8 cellular contexts compared by ENCODE assay signal in genomic region chr3:185152433-185153169, GRCh38. TPM values are rescaled to one million over a fixed set of nuclear protein-coding genes. Genes with fewer than 3 reads are reported as not detected.
DNase-seq lines count a peak whose midpoint lies in the region; ATAC-seq, FAIRE-seq and TF ChIP-seq lines count a peak whose summit lies in the region.

C3orf70 (minus strand) TSS chr3:185153060; CDS start chr3:185152823, 237 bp downstream.

- FAIRE-seq in GM12878 (lab: Jason Lieb, UNC), result no peak

- no peaks in the 10 kb centered on the region for H3K79me2 ChIP-seq in GM12878 (ENCODE audit: control insufficient read depth, insufficient read depth, low read length)

- POLR2A ChIA-PET in GM12878 (lab: Charles Lee), result no interaction called here

- H3K27me3 ChIP-seq in HAP-1 (ENCODE audit: low read depth), result peaks cover 27% of the 10 kb centered on the region
- H3K27me3 ChIP-seq in GM12878 (replicated peaks in 1 of 2; ENCODE audit: control insufficient read depth in 2 of 2, insufficient read depth in 2 of 2, low read length in 1 of 2), result peaks cover 5 to 20% of the 10 kb centered on the region in 2 experiments

- DNase-seq in DMS79 (lab: John Stamatoyannopoulos, UW), result peak; percentile 32
- DNase-seq in HAP-1 (ENCODE audit: low spot score in 2 of 2), result peak in 1 of 2 experiments; percentile 60
- DNase-seq in NCI-H774 (lab: John Stamatoyannopoulos, UW), result peak; percentile 83
- no peak for DNase-seq in GM12878 (ENCODE audit: low read depth, low spot score)
- peak; percentile 51 for DNase-seq in hepatic stellate cell (ENCODE audit: low spot score)
- peak; percentile 92 for DNase-seq in posterior vena cava (ENCODE audit: low spot score)
- DNase-seq in RKO (ENCODE audit: low spot score), result no peak

- TF ChIP-seq EP300 in GM12878 (IDR thresholded peaks at IDR 0.05; ENCODE audit: borderline replicate concordance in 1 of 2, control insufficient read depth in 1 of 2, low read depth in 2 of 2, low read length in 2 of 2), result no peak

- no peaks in the 10 kb centered on the region for H3K9me3 ChIP-seq in HAP-1
- H3K9me3 ChIP-seq in GM12878 (replicated peaks; ENCODE audit: control insufficient read depth, insufficient read depth, low read length), result no peaks in the 10 kb centered on the region

- H3K36me3 ChIP-seq in HAP-1 (replicated peaks) (no peaks in the 10 kb centered on the region), GM12878 (ENCODE audit: control insufficient read depth in 2 of 2, insufficient read depth in 2 of 2, low read length in 1 of 2) (no peaks in the 10 kb centered on the region)

- WGBS in GM12878 (ENCODE audit: insufficient coverage, insufficient replicate concordance, low lambda C conversion rate, missing lambda C conversion rate), result 3% methylated on average over 79 of the region's 110 CpGs

- H3K4me3 ChIP-seq in HAP-1 (peak within 1 kb of the TSS; percentile 41), GM12878 (peak within 1 kb of the TSS; percentile 68)

- no TSS peak for BruUV-seq in GM12878 (replicated peaks; lab: Mats Ljungman, UMichigan)

- no peak within 1 kb of the TSS for H3K9ac ChIP-seq in GM12878 (ENCODE audit: control insufficient read depth, insufficient read depth, low read length)

- ATAC-seq in GM12878 (peak; percentile 53), GM21825 (IDR thresholded peaks at IDR 0.05; ENCODE audit: unreplicated experiment) (no peak)

- no peaks in the 10 kb centered on the region for H4K20me1 ChIP-seq in GM12878 (ENCODE audit: control insufficient read depth, insufficient read depth)

- CTCF ChIA-PET in GM12878 (lab: Yijun Ruan, JAX), result interaction anchor here (1.4 kb wide), 1 partner anchor 24 kb away, joined by 6 read pairs; no protein-coding TSS in a partner anchor

- peak within 1 kb of the TSS; percentile 83 for H3K4me2 ChIP-seq in GM12878 (ENCODE audit: control insufficient read depth, insufficient read depth)

- H2AFZ ChIP-seq in GM12878 (ENCODE audit: control insufficient read depth, low read depth, low read length), result peak within 1 kb of the TSS; percentile 59

- H3K4me1 ChIP-seq in HAP-1 (no peaks in the 10 kb centered on the region), GM12878 (ENCODE audit: control insufficient read depth, insufficient read depth, low read length) (no peaks in the 10 kb centered on the region)

- intact Hi-C loops in GM12878 (cut with micrococcal nuclease; ENCODE audit: unreplicated experiment) (no loop called here), posterior vena cava (cut with DNase I) (no loop called here)

- no peak for TF ChIP-seq CTCF in GM12878 (IDR thresholded peaks at IDR 0.05 in 2 of 3, conservative IDR thresholded peaks at IDR 0.05 in 1 of 3; ENCODE audit: control insufficient read depth in 2 of 3, extremely low read depth in 1 of 3, insufficient read depth in 1 of 3, low read depth in 3 of 3, low read length in 3 of 3)

- in situ Hi-C loops in HAP-1 (cut with MboI; ENCODE audit: low sequenced_read_pairs), result no loop called here
- in situ Hi-C loops in GM12878 (cut with MboI), result no loop called here

- peak; percentile 33; the same call in 1 of the 2 replicates for TF ChIP-seq POLR2A in GM12878 (IDR thresholded peaks at IDR 0.05; ENCODE audit: low read depth, low read length)

- H3K27ac ChIP-seq in GM12878 (ENCODE audit: control insufficient read depth, insufficient read depth), result no peak within 1 kb of the TSS

- SMC1A ChIA-PET in GM12878 (lab: Charles Lee; ENCODE audit: uncharacterized antibody, unreplicated experiment), result no interaction called here

- no peak for TF ChIP-seq RAD21 in GM12878 (IDR thresholded peaks at IDR 0.05; ENCODE audit: insufficient read depth, low read depth, low read length)

- RAD21 ChIA-PET in GM12878 (lab: Charles Lee; ENCODE audit: unreplicated experiment), result no interaction called here

TF ChIP-seq in GM12878, 131 proteins besides CTCF, POLR2A, EP300 and RAD21:
- no peak for TF ChIP-seq CHD1 (IDR thresholded peaks at IDR 0.05; ENCODE audit: low read depth, low read length)
- no peak for TF ChIP-seq NR2C2 (IDR thresholded peaks at IDR 0.05; ENCODE audit: borderline replicate concordance, control insufficient read depth, insufficient read length, low read depth)
- TF ChIP-seq BHLHE40 (IDR thresholded peaks at IDR 0.05; ENCODE audit: borderline replicate concordance in 1 of 2, low read depth in 2 of 2, low read length in 1 of 2), result peak in 1 of 2 experiments; percentile 53; a peak in 1 of 4 replicates
- no peak for TF ChIP-seq PAX5 (IDR thresholded peaks at IDR 0.05; ENCODE audit: borderline replicate concordance, low read depth, low read length)
- TF ChIP-seq TBL1XR1 (IDR thresholded peaks at IDR 0.05; ENCODE audit: low read depth, low read length), result no peak
- no peak for TF ChIP-seq CEBPZ (IDR thresholded peaks at IDR 0.05; ENCODE audit: low read depth, low read length)

RNA-seq across cellular contexts. Expression of gene C3orf70, which starts in this region (rescaled TPM):
- total RNA-seq in GM12878 (2013; cell fraction: nucleolus; rRNA removed), result not detected in 2 replicates
- total RNA-seq in GM12878 (2014; rRNA removed) (not detected in 2 replicates), GM12878 (2014; rRNA removed; fragmentation: Illumina TruSeq; extraction: Trizol) (0.04 TPM in 1 of 2 replicates, not detected in the other), GM12878 (2021) (0.05 TPM in 1 of 2 replicates, not detected in the other), posterior vena cava (10 to 100 TPM; 38.5 to 46.1 TPM)
- polyA plus RNA-seq in GM12878 (2011; ENCODE audit: low read depth), result 0.07 TPM
- polyA plus RNA-seq in GM12878 (2011; rRNA removed) (not detected in 2 replicates), GM12878 (2014; fragmentation: Illumina TruSeq; extraction: Trizol) (0.03 TPM in 1 of 2 replicates, not detected in the other), GM12878 (2014; fragmentation: Nextera tagmentation; extraction: Ambion mirVana) (not detected), GM12878 (2014; rRNA removed) (0.03 TPM in 1 of 2 replicates, not detected in the other), GM12878 (2016; fragmentation: Nextera tagmentation; extraction: Ambion mirVana) (not detected)
- not detected in 2 replicates for polyA plus RNA-seq in GM12878 (2011; cell fraction: cytosol; rRNA removed)
- polyA plus RNA-seq in GM12878 (2011; cell fraction: nucleus; rRNA removed), result not detected in 2 replicates
- polyA plus RNA-seq in GM12878 (2012), result 0.03 and 0.10 TPM in 2 replicates
- not detected in 2 replicates for polyA minus RNA-seq in GM12878 (2011; rRNA and poly(A)+ RNA removed)
- not detected in 2 replicates for polyA minus RNA-seq in GM12878 (2011; cell fraction: cytosol; rRNA and poly(A)+ RNA removed)
- not detected in 2 replicates for polyA minus RNA-seq in GM12878 (2011; cell fraction: nucleus; rRNA and poly(A)+ RNA removed)

Comparison
In these comparisons a context has a peak if more than half of its experiments do, and no peak if none do; other contexts are left out.
1. RNA of gene C3orf70 (total RNA-seq): 38.5 to 46.1 TPM in posterior vena cava; 0.04 to 0.05 TPM in GM12878; every median in the first group is over 10 times any median in the second.
2. Peak in ATAC-seq, H3K4me3 ChIP-seq and H3K4me2 ChIP-seq in GM12878; RNA of the gene not detected or under 1 TPM.
3. DNase-seq: peak in DMS79 (single experiment), NCI-H774 (single experiment), hepatic stellate cell (single experiment) and posterior vena cava (single experiment); none in GM12878 (single experiment) and RKO (single experiment).